ENCODE assay signal across 10 cellular contexts in genomic region chr17:35539659-35540026, GRCh38. TPM values are rescaled to one million over a fixed set of nuclear protein-coding genes. Genes with fewer than 3 reads are reported as not detected.
DNase-seq lines count a peak whose midpoint lies in the region; ATAC-seq and TF ChIP-seq lines count a peak whose summit lies in the region.
"Had no signal": no experiment of that assay in that cellular context is flagged by ENCODE, and none has a peak within 500 bp of the region (broad histone marks: within the 10 kb centered on the region; RNA-seq: fewer than 3 reads in every experiment).

No MANE protein-coding gene starts in this region.

- no peak overlapping the region for H3K9ac ChIP-seq in neural progenitor cell

- H3K4me1 Mint-ChIP-seq in CD4-positive, CD25-positive, alpha-beta regulatory T cell = peaks cover 29 to 60% (median 45%) of the 10 kb centered on the region in 4 donors
- H3K4me1 Mint-ChIP-seq in activated naive CD8-positive, alpha-beta T cell treated with anti-CD3 and anti-CD28 coated beads, Interleukin-2, amount 50 U/mL, for 24 hours = peaks cover 66% of the 10 kb centered on the region
- no peaks in the 10 kb centered on the region for H3K4me1 Mint-ChIP-seq in neural progenitor cell

- no peak for DNase-seq in CD4-positive, CD25-positive, alpha-beta regulatory T cell
- DNase-seq in activated naive CD8-positive, alpha-beta T cell treated with anti-CD3 and anti-CD28 coated beads, Interleukin-2, amount 50 U/mL, for 24 hours = no peak
- DNase-seq in neural progenitor cell (ENCODE audit: low spot score) (no peak), DMS 273 treated with DMSO at 0.1 percent for 48 hours (lab: John Stamatoyannopoulos, UW) (no peak), superior temporal gyrus (ENCODE audit: extremely low spot score) (no peak), iPS-NIHi11 (ENCODE audit: low spot score) (no peak), COLO829 (ENCODE audit: low spot score) (no peak)
- DNase-seq: SIG-M5 had no signal

- H2AFZ ChIP-seq in neural progenitor cell (replicated peaks) = peak overlapping the region; percentile 44

- H3K27me3 Mint-ChIP-seq in CD4-positive, CD25-positive, alpha-beta regulatory T cell = no peaks in the 10 kb centered on the region
- H3K27me3 Mint-ChIP-seq in activated naive CD8-positive, alpha-beta T cell treated with anti-CD3 and anti-CD28 coated beads, Interleukin-2, amount 50 U/mL, for 24 hours = no peaks in the 10 kb centered on the region
- H3K27me3 Mint-ChIP-seq in neural progenitor cell (ENCODE audit: insufficient read depth, low read depth) = peaks cover 6% of the 10 kb centered on the region

- no peak for TF ChIP-seq CTCF in HEK293 (tag by site-specific recombination; IDR thresholded peaks at IDR 0.05)
- TF ChIP-seq CTCF in neural progenitor cell (IDR thresholded peaks at IDR 0.05) = no peak

- H3K36me3 Mint-ChIP-seq in CD4-positive, CD25-positive, alpha-beta regulatory T cell = peaks cover 7% of the 10 kb centered on the region
- peaks cover 13% of the 10 kb centered on the region for H3K36me3 Mint-ChIP-seq in activated naive CD8-positive, alpha-beta T cell treated with anti-CD3 and anti-CD28 coated beads, Interleukin-2, amount 50 U/mL, for 24 hours (ENCODE audit: low read depth)
- H3K36me3 Mint-ChIP-seq in neural progenitor cell = no peaks in the 10 kb centered on the region

- H3K4me1 ChIP-seq in CD4-positive, CD25-positive, alpha-beta regulatory T cell (ENCODE audit: control insufficient read depth, insufficient read depth, low read length, poor library complexity, severe bottlenecking) = peaks cover 70% of the 10 kb centered on the region
- H3K4me1 ChIP-seq in HEK293 (ENCODE audit: control insufficient read depth, insufficient read depth, low read length) (peaks cover 3% of the 10 kb centered on the region; the same call in 1 of the 2 replicates), neural progenitor cell (no peaks in the 10 kb centered on the region)

- no peaks in the 10 kb centered on the region for H3K9me3 Mint-ChIP-seq in CD4-positive, CD25-positive, alpha-beta regulatory T cell
- H3K9me3 Mint-ChIP-seq in activated naive CD8-positive, alpha-beta T cell treated with anti-CD3 and anti-CD28 coated beads, Interleukin-2, amount 50 U/mL, for 24 hours = no peaks in the 10 kb centered on the region
- no peaks in the 10 kb centered on the region for H3K9me3 Mint-ChIP-seq in neural progenitor cell

- CTCF ChIA-PET in HEK293 (lab: Yijun Ruan, JAX) = interaction anchor here (0.6 to 9.4 kb wide), 29 partner anchors 11 to 561 kb away, joined by 3 to 236 read pairs (median 4); no protein-coding TSS in a partner anchor

- peak overlapping the region; percentile 97 for H3K4me3 ChIP-seq in CD4-positive, CD25-positive, alpha-beta regulatory T cell (ENCODE audit: low read depth, low read length)
- H3K4me3 ChIP-seq in HEK293 (ENCODE audit: low read depth, low read length) = no peak overlapping the region
- H3K4me3 ChIP-seq in neural progenitor cell = no peak overlapping the region

- H3K79me2 ChIP-seq in neural progenitor cell (ENCODE audit: low read depth) = no peaks in the 10 kb centered on the region

- H3F3A ChIP-seq in neural progenitor cell (ENCODE audit: low read depth) = no peaks in the 10 kb centered on the region

- no peak overlapping the region for H3K4me2 ChIP-seq in neural progenitor cell

- no peaks in the 10 kb centered on the region for H4K20me1 ChIP-seq in neural progenitor cell (ENCODE audit: low read depth)

- peak overlapping the region; percentile 86 for H3K27ac ChIP-seq in CD4-positive, CD25-positive, alpha-beta regulatory T cell (ENCODE audit: insufficient read depth, low read length, poor library complexity, severe bottlenecking)
- H3K27ac ChIP-seq in HEK293 (ENCODE audit: extremely low read depth, low read depth, low read length) (no peak overlapping the region), neural progenitor cell (no peak overlapping the region)

- H3K27ac Mint-ChIP-seq in CD4-positive, CD25-positive, alpha-beta regulatory T cell = peak overlapping the region; percentile 87 to 99 (median 94)
- H3K27ac Mint-ChIP-seq in activated naive CD8-positive, alpha-beta T cell treated with anti-CD3 and anti-CD28 coated beads, Interleukin-2, amount 50 U/mL, for 24 hours = peak overlapping the region; percentile 97
- no peak overlapping the region for H3K27ac Mint-ChIP-seq in neural progenitor cell

- no peak for ATAC-seq in CD4-positive, CD25-positive, alpha-beta regulatory T cell (ENCODE audit: low read depth in 2 of 2)
- ATAC-seq in activated naive CD8-positive, alpha-beta T cell treated with anti-CD3 and anti-CD28 coated beads, Interleukin-2, amount 50 U/mL, for 24 hours = no peak

- no peaks in the 10 kb centered on the region for H3K9me3 ChIP-seq in CD4-positive, CD25-positive, alpha-beta regulatory T cell (ENCODE audit: control insufficient read depth in 2 of 2, low read length in 2 of 2)
- H3K9me3 ChIP-seq in HEK293 (ENCODE audit: control insufficient read depth, insufficient read depth, low read depth, low read length) (no peaks in the 10 kb centered on the region), neural progenitor cell (ENCODE audit: low read depth) (no peaks in the 10 kb centered on the region)

- no peaks in the 10 kb centered on the region for H3K27me3 ChIP-seq in CD4-positive, CD25-positive, alpha-beta regulatory T cell (ENCODE audit: control insufficient read depth, insufficient read depth, low read length)
- H3K27me3 ChIP-seq in neural progenitor cell = peaks cover 20% of the 10 kb centered on the region

- POLR2A ChIA-PET in HEK293 (lab: Yijun Ruan, JAX) = interaction anchor here (0.6 to 1.3 kb wide), 3 partner anchors 39 to 269 kb away, joined by 3 to 5 read pairs (median 3); partner anchors contain the start of genes PEX12 and TAF15

- H3K36me3 ChIP-seq in CD4-positive, CD25-positive, alpha-beta regulatory T cell (ENCODE audit: control insufficient read depth, insufficient read depth, low read length) = no peaks in the 10 kb centered on the region
- H3K36me3 ChIP-seq in HEK293 (ENCODE audit: control insufficient read depth in 2 of 2, insufficient read depth in 1 of 2, low read length in 2 of 2) (no peaks in the 10 kb centered on the region), neural progenitor cell (no peaks in the 10 kb centered on the region)

- H3K4me3 Mint-ChIP-seq in CD4-positive, CD25-positive, alpha-beta regulatory T cell = peak overlapping the region; percentile 83 to 98 (median 92)
- peak overlapping the region; percentile 86 for H3K4me3 Mint-ChIP-seq in activated naive CD8-positive, alpha-beta T cell treated with anti-CD3 and anti-CD28 coated beads, Interleukin-2, amount 50 U/mL, for 24 hours
- H3K4me3 Mint-ChIP-seq in neural progenitor cell = peak overlapping the region; percentile 19

TF ChIP-seq in HEK293, 187 proteins besides CTCF, POLR2A, EP300 and RAD21 (continues in another document):
- TF ChIP-seq ZNF398 (tag by site-specific recombination; IDR thresholded peaks at IDR 0.05) = no peak

RNA-seq across cellular contexts. Expression of gene SLFN12L, which starts 2.2 kb away (rescaled TPM):
- total RNA-seq in CD4-positive, CD25-positive, alpha-beta regulatory T cell = 105 TPM
- 10 to 100 TPM; 12.7 to 14.6 (median 13.4) TPM for polyA plus RNA-seq in CD4-positive, CD25-positive, alpha-beta regulatory T cell
- total RNA-seq in neural progenitor cell (ENCODE audit: low replicate concordance) = not detected in 2 replicates

RNA-seq across cellular contexts. Expression of gene SLFN14, which starts 21.0 kb away (rescaled TPM):
- total RNA-seq in CD4-positive, CD25-positive, alpha-beta regulatory T cell = 0.57 TPM
- under 1 TPM in 1 of 4 donors, not detected in 3; 0.17 TPM for polyA plus RNA-seq in CD4-positive, CD25-positive, alpha-beta regulatory T cell
- not detected in 2 replicates for total RNA-seq in neural progenitor cell (ENCODE audit: low replicate concordance)
- total RNA-seq: pulmonary artery endothelial cell had no signal

RNA-seq across cellular contexts. Expression of gene PEX12, which starts 38.7 kb away (rescaled TPM):
- 3.1 TPM for total RNA-seq in CD4-positive, CD25-positive, alpha-beta regulatory T cell
- polyA plus RNA-seq in CD4-positive, CD25-positive, alpha-beta regulatory T cell = 1 to 10 TPM; 1.1 to 3.4 (median 1.6) TPM
- total RNA-seq in neural progenitor cell (ENCODE audit: low replicate concordance) = 6.5 and 7.0 TPM in 2 replicates

RNA-seq across cellular contexts. Expression of gene AP2B1, which starts 47.5 kb away (rescaled TPM):
- 133 TPM for total RNA-seq in CD4-positive, CD25-positive, alpha-beta regulatory T cell
- polyA plus RNA-seq in CD4-positive, CD25-positive, alpha-beta regulatory T cell = 10 to 100 TPM; 59.8 to 89.2 (median 74.4) TPM
- 120 and 125 TPM in 2 replicates for total RNA-seq in neural progenitor cell (ENCODE audit: low replicate concordance)

Comparison
In these comparisons a context has a peak if more than half of its experiments do, and no peak if none do; other contexts are left out.
1. H3K4me3 Mint-ChIP-seq: peak in every context shown above with its lines; median percentile 92 in CD4-positive, CD25-positive, alpha-beta regulatory T cell; 86 in activated naive CD8-positive, alpha-beta T cell treated with anti-CD3 and anti-CD28 coated beads, Interleukin-2, amount 50 U/mL, for 24 hours; 19 in neural progenitor cell.
2. RNA of gene SLFN12L, which starts 2.2 kb away (total RNA-seq): 105 TPM in CD4-positive, CD25-positive, alpha-beta regulatory T cell (single experiment); not detected in neural progenitor cell; every median in the first group is over 100 times any median in the second.